1 cellular context compared by ENCODE assay signal in genomic region chr2:109690822-109691541, GRCh38.
TF ChIP-seq lines count a peak whose summit lies in the region.

No MANE protein-coding gene starts in this region.

TF ChIP-seq in HepG2, 621 proteins besides CTCF, POLR2A, EP300 and RAD21 (continued from another document and continues in another):
- TF ChIP-seq AFF4 (CRISPR knock-in tag; IDR thresholded peaks at IDR 0.05) = peak; percentile 83; the same call in 1 of the 2 replicates
- 0 out of 2 replicates have a peak, but pooled peaks have one; percentile 18 for TF ChIP-seq SSRP1 (CRISPR knock-in tag; IDR thresholded peaks at IDR 0.05)
- TF ChIP-seq ARNTL (CRISPR knock-in tag; IDR thresholded peaks at IDR 0.05) = peak; percentile 55; the same call in 1 of the 2 replicates
- peak in 1 of 2 experiments; percentile 11; a peak in 1 of 4 replicates for TF ChIP-seq NR2F1 (CRISPR knock-in tag; IDR thresholded peaks at IDR 0.05)
- TF ChIP-seq ZNF337 (CRISPR knock-in tag; IDR thresholded peaks at IDR 0.05; ENCODE audit: borderline replicate concordance, low read depth) = no peak
- TF ChIP-seq ZBTB40 (IDR thresholded peaks at IDR 0.05) = no peak
- peak; percentile 25; the same call in 1 of the 2 replicates for TF ChIP-seq ZBTB40 (CRISPR knock-in tag; IDR thresholded peaks at IDR 0.05)
- no peak for TF ChIP-seq ZNF841 (CRISPR knock-in tag; IDR thresholded peaks at IDR 0.05; ENCODE audit: borderline replicate concordance)
- TF ChIP-seq HNRNPH1 (optimal IDR thresholded peaks at IDR 0.05; ENCODE audit: low read depth, low read length) = no peak
- 0 out of 2 replicates have a peak, but pooled peaks have one; percentile 32 for TF ChIP-seq CHD4 (IDR thresholded peaks at IDR 0.05; ENCODE audit: borderline replicate concordance, low read length)
- no peak for TF ChIP-seq ZNF512 (CRISPR knock-in tag; IDR thresholded peaks at IDR 0.05)
- TF ChIP-seq ZFP90 (CRISPR knock-in tag; IDR thresholded peaks at IDR 0.05; ENCODE audit: borderline replicate concordance) = peak; percentile 18; the same call in 1 of the 2 replicates
- TF ChIP-seq KIAA2018 (CRISPR knock-in tag; IDR thresholded peaks at IDR 0.05; ENCODE audit: borderline replicate concordance) = no peak
- no peak for TF ChIP-seq BORCS8-MEF2B (CRISPR knock-in tag; IDR thresholded peaks at IDR 0.05)
- TF ChIP-seq ZSCAN25 (CRISPR knock-in tag; IDR thresholded peaks at IDR 0.05) = peak; percentile 66; the same call in 1 of the 2 replicates
- peak; percentile 22 for TF ChIP-seq RERE (CRISPR knock-in tag; IDR thresholded peaks at IDR 0.05; ENCODE audit: low read depth)
- peak; percentile 71 for TF ChIP-seq CEBPG (CRISPR knock-in tag; IDR thresholded peaks at IDR 0.05)
- TF ChIP-seq SALL1 (CRISPR knock-in tag; IDR thresholded peaks at IDR 0.05) = peak; percentile 88
